ENCODE assay signal across 15 cellular contexts in genomic region chr2:111918383-111918806, GRCh38. TPM values are rescaled to one million over a fixed set of nuclear protein-coding genes. Genes with fewer than 3 reads are reported as not detected.
DNase-seq lines count a peak whose midpoint lies in the region; ATAC-seq, FAIRE-seq and TF ChIP-seq lines count a peak whose summit lies in the region.
"Had no signal": no experiment of that assay in that cellular context is flagged by ENCODE, and none has a peak within 500 bp of the region (broad histone marks: within the 10 kb centered on the region; RNA-seq: fewer than 3 reads in every experiment).

No MANE protein-coding gene starts in this region.

- H3K9ac ChIP-seq in adipocyte (ENCODE audit: low read length), result no peak overlapping the region

- ATAC-seq in HG03025 (IDR thresholded peaks at IDR 0.05; ENCODE audit: low FRiP score, unreplicated experiment), result no peak
- ATAC-seq: activated naive CD8-positive, alpha-beta T cell treated with anti-CD3 and anti-CD28 coated beads, Interleukin-2, amount 50 U/mL, for 24 hours; GM12878; pancreas had no signal

- FAIRE-seq in HTR-8/SVneo (lab: Jason Lieb, UNC), result peak; percentile 9
- FAIRE-seq: GM12878, pancreas had no signal

- H3K4me1 ChIP-seq in adipocyte (ENCODE audit: control insufficient read depth, insufficient read depth, low read length), result peaks cover 5% of the 10 kb centered on the region
- peaks cover 0 to 10% (median 0%) of the 10 kb centered on the region in 4 donors for H3K4me1 ChIP-seq in esophagus muscularis mucosa

- H3K4me3 ChIP-seq in AG10803 (ENCODE audit: low read length) (no peak overlapping the region), adipocyte (ENCODE audit: low read length) (no peak overlapping the region), esophagus muscularis mucosa (no peak overlapping the region)
- H3K4me3 ChIP-seq: GM12878, pancreas had no signal

- TF ChIP-seq CTCF in AG10803 (conservative IDR thresholded peaks at IDR 0.05; ENCODE audit: low read length) (no peak), esophagus muscularis mucosa (IDR thresholded peaks at IDR 0.05) (no peak)

- DNase-seq in AG10803 (ENCODE audit: low read depth), result peak; percentile 89
- DNase-seq in HTR-8/SVneo (ENCODE audit: insufficient read length, low spot score), result peak; percentile 54
- peak; percentile 97 for DNase-seq in adipocyte (ENCODE audit: low read depth)
- peak; percentile 12 for DNase-seq in islet precursor cell
- DNase-seq in esophagus muscularis mucosa (ENCODE audit: extremely low spot score), result no peak
- DNase-seq in NCI-H1694 (lab: John Stamatoyannopoulos, UW), result no peak
- DNase-seq in 8988T, result no peak
- DNase-seq: activated naive CD8-positive, alpha-beta T cell treated with anti-CD3 and anti-CD28 coated beads, Interleukin-2, amount 50 U/mL, for 24 hours; COR-L47; Kasumi-1; NCI-H2081 treated with DMSO at 0.1 percent for 48 hours; pancreas; RPMI8226 had no signal

- no peak for TF ChIP-seq POLR2A in esophagus muscularis mucosa (IDR thresholded peaks at IDR 0.05; ENCODE audit: low read depth)

- H3K36me3 ChIP-seq in adipocyte (ENCODE audit: control insufficient read depth, insufficient read depth, low read length, severe bottlenecking) (no peaks in the 10 kb centered on the region), esophagus muscularis mucosa (peaks cover 0 to 12% (median 2%) of the 10 kb centered on the region in 4 donors)
- H3K36me3 ChIP-seq: pancreas had no signal

- no peak for TF ChIP-seq EP300 in esophagus muscularis mucosa (IDR thresholded peaks at IDR 0.05)

- H3K27me3 ChIP-seq in adipocyte (replicated peaks; ENCODE audit: control insufficient read depth, insufficient read depth, low read length), result no peaks in the 10 kb centered on the region
- no peaks in the 10 kb centered on the region for H3K27me3 ChIP-seq in esophagus muscularis mucosa
- H3K27me3 ChIP-seq: pancreas had no signal

- H3K9me3 ChIP-seq in adipocyte (ENCODE audit: control insufficient read depth, low read length) (no peaks in the 10 kb centered on the region), esophagus muscularis mucosa (no peaks in the 10 kb centered on the region)
- H3K9me3 ChIP-seq: pancreas had no signal

- WGBS in esophagus muscularis mucosa, result 60% methylated on average over 1 of the region's 1 CpG

- intact Hi-C loops in esophagus muscularis mucosa (cut with DNase I), result no loop called here

- no peak overlapping the region for H3K27ac ChIP-seq in esophagus muscularis mucosa (replicated peaks in 1 of 4)
- H3K27ac ChIP-seq: pancreas had no signal

RNA-seq across cellular contexts. Expression of gene MERTK, which starts 20.0 kb away (rescaled TPM):
- total RNA-seq in esophagus muscularis mucosa, result 10 to 100 TPM; 19.9 to 31.0 (median 22.3) TPM

RNA-seq across cellular contexts. Expression of gene ANAPC1, which starts 34.4 kb away (rescaled TPM):
- 10 to 100 TPM; 27.7 to 45.7 (median 39.7) TPM for total RNA-seq in esophagus muscularis mucosa

Comparison
In these comparisons a context has a peak if more than half of its experiments do, and no peak if none do; other contexts are left out.
1. DNase-seq: peak in AG10803 (single experiment), HTR-8/SVneo (single experiment), adipocyte (single experiment) and islet precursor cell (single experiment); none in esophagus muscularis mucosa (single experiment), NCI-H1694 (single experiment) and 8988T (single experiment).